In the genomic region with DNA sequence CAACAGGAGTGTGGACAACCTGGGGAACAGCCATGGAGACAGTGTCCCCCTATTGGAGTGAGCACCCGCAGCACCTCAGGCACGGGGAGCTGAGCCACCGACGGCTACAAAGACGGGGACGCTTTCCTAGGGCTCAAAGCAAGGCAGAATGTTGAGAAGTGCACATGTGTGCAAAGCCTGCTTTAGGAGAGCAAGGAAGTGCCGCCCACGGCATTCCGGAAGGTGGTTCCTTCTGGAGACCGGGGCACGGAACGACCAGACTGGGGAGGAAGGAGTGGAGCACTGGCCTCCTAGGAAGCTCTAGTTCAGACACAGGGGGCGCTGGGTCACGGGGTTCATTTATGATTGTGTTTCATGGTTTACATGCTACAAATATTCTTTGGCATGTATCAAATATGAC, we compare ENCODE assay signal across 19 cellular contexts. TPM values are rescaled to one million over a fixed set of nuclear protein-coding genes. Genes with fewer than 3 reads are reported as not detected.
A peak's percentile ranks its signal among the peaks of the same experiment; 100 is the strongest.
DNase-seq lines count a peak whose midpoint lies in the region; TF ChIP-seq lines count a peak whose summit lies in the region.
"Had no signal": no experiment of that assay in that cellular context is flagged by ENCODE, and none has a peak within 500 bp of the region (broad histone marks: within the 10 kb centered on the region; RNA-seq: fewer than 3 reads in every experiment).

No MANE protein-coding gene starts in this region.

- H3K27me3 Mint-ChIP-seq in H9 (ENCODE audit: low read depth) (peaks cover 1% of the 10 kb centered on the region; the same call in 1 of the 2 replicates), nephron progenitor cell (ENCODE audit: low read depth, poor library complexity) (no peaks in the 10 kb centered on the region), osteocyte (ENCODE audit: unreplicated experiment) (no peaks in the 10 kb centered on the region)
- H3K27me3 Mint-ChIP-seq: activated naive CD8-positive, alpha-beta T cell treated with anti-CD3 and anti-CD28 coated beads, Interleukin-2, amount 50 U/mL, for 24 hours had no signal

- no peak overlapping the region for H2BK15ac ChIP-seq in H9 (ENCODE audit: low read depth, low read length)

- WGBS in H9 (ENCODE audit: extremely low coverage, insufficient read length, low lambda C conversion rate): no CpG with 5 or more reads among the region's 14 CpGs
- whole genome bisulfite sequencing in GM23248 (ENCODE audit: low coverage in 1 of 2, low lambda C conversion rate in 2 of 2, missing lambda C conversion rate in 2 of 2), 2 experiments: 94 to 98% methylated on average over 14 of the region's 14 CpGs

- no peak overlapping the region for H3K56ac ChIP-seq in H9 (ENCODE audit: insufficient read length, low read depth, low read length)

- no peaks in the 10 kb centered on the region for H3K36me3 ChIP-seq in BLaER1 treated with 17β-estradiol and CSF1 and Interleukin-3, amounts not matched to agents 10 nM and 100 nM
- H3K36me3 ChIP-seq in GM23248 (ENCODE audit: low read depth): no peaks in the 10 kb centered on the region
- H3K36me3 ChIP-seq: neutrophil had no signal

- H3K14ac ChIP-seq in H9 (ENCODE audit: insufficient read depth, low read length): no peak overlapping the region

- in situ Hi-C loops in GM23248 (cut with MboI): no loop called here

- TF ChIP-seq CTCF in H9 (conservative IDR thresholded peaks at IDR 0.05): 0 out of 3 replicates have a peak, but pooled peaks have one; percentile 10
- no peak for TF ChIP-seq CTCF in nephron progenitor cell (IDR thresholded peaks at IDR 0.05)
- no peak for TF ChIP-seq CTCF in osteocyte (IDR thresholded peaks at IDR 0.05)

- H3K4me1 ChIP-seq in BLaER1 treated with 17β-estradiol and CSF1 and Interleukin-3, amounts not matched to agents 10 nM and 100 nM: peaks cover 22 to 81% (median 77%) of the 10 kb centered on the region in 10 experiments
- H3K4me1 ChIP-seq in H9 (ENCODE audit: insufficient read depth, low read length): peaks cover 3% of the 10 kb centered on the region; the same call in 1 of the 2 replicates
- H3K4me1 ChIP-seq in GM23248 (ENCODE audit: insufficient read depth): peaks cover 18% of the 10 kb centered on the region

- no peak overlapping the region for H2AK5ac ChIP-seq in H9 (ENCODE audit: insufficient read length, low read length)

- DNase-seq in H9 (peak; percentile 31), ecto neural progenitor cell (ENCODE audit: low spot score) (peak; percentile 42), nephron progenitor cell (no peak), GM23248 (no peak), osteocyte (ENCODE audit: extremely low spot score, unreplicated experiment) (no peak), NCI-H774 (lab: John Stamatoyannopoulos, UW) (no peak), DMS53 (lab: John Stamatoyannopoulos, UW) (no peak)
- DNase-seq: activated naive CD8-positive, alpha-beta T cell treated with anti-CD3 and anti-CD28 coated beads, Interleukin-2, amount 50 U/mL, for 24 hours; DMS79 treated with DMSO at 0.1 percent for 48 hours; erythroblast; Karpas-422; NCI-H526; retina; SIG-M5; testis had no signal

- H3K36me3 Mint-ChIP-seq in H9 (ENCODE audit: insufficient read depth in 1 of 3, low read depth in 3 of 3) (peaks cover 0 to 1% (median 0%) of the 10 kb centered on the region in 3 experiments; a peak in 3 of 7 replicates), nephron progenitor cell (ENCODE audit: low read depth) (peaks cover 9% of the 10 kb centered on the region), osteocyte (ENCODE audit: unreplicated experiment) (peaks cover 4% of the 10 kb centered on the region)
- H3K36me3 Mint-ChIP-seq: CD8-positive, alpha-beta T cell; stimulated activated effector memory CD8-positive, alpha-beta T cell treated with anti-CD3 and anti-CD28 coated beads, Interleukin-12 subunit alpha, Interleukin-12 subunit beta, amount 100 ng/mL, for 72 hours had no signal

- peaks cover 2% of the 10 kb centered on the region; the same call in 1 of the 2 replicates for H3K79me2 ChIP-seq in H9 (ENCODE audit: insufficient read depth, low read length)
- H3K79me2 ChIP-seq in GM23248 (ENCODE audit: insufficient read depth): peaks cover 6% of the 10 kb centered on the region; the same call in 1 of the 2 replicates

- H4K8ac ChIP-seq in H9 (replicated peaks; ENCODE audit: insufficient read length, low read depth, low read length): no peak overlapping the region

- H2BK12ac ChIP-seq in H9 (ENCODE audit: insufficient read length, low read depth, low read length): no peak overlapping the region

- H3K23ac ChIP-seq in H9 (ENCODE audit: insufficient read length, low read depth, low read length): no peak overlapping the region

- H3K27ac Mint-ChIP-seq in H9 (peak overlapping the region in 2 of 3 experiments; percentile 34 to 87; a peak in 3 of 7 replicates), nephron progenitor cell (peak overlapping the region; percentile 72), osteocyte (ENCODE audit: unreplicated experiment) (no peak overlapping the region)
- H3K27ac Mint-ChIP-seq: activated naive CD8-positive, alpha-beta T cell treated with anti-CD3 and anti-CD28 coated beads, Interleukin-2, amount 50 U/mL, for 24 hours; CD8-positive, alpha-beta T cell; stimulated activated effector memory CD8-positive, alpha-beta T cell treated with anti-CD3 and anti-CD28 coated beads, Interleukin-12 subunit alpha, Interleukin-12 subunit beta, amount 100 ng/mL, for 72 hours had no signal

- H3F3A ChIP-seq in GM23248 (ENCODE audit: insufficient read depth): peaks cover 13% of the 10 kb centered on the region; the same call in 1 of the 2 replicates

- no peak overlapping the region for H4K91ac ChIP-seq in H9 (ENCODE audit: insufficient read length, low read depth, low read length)

- H2BK5ac ChIP-seq in H9 (ENCODE audit: insufficient read length, low read length): no peak overlapping the region

- H3K4me3 Mint-ChIP-seq in H9 (no peak overlapping the region), nephron progenitor cell (no peak overlapping the region), osteocyte (ENCODE audit: unreplicated experiment) (no peak overlapping the region)
- H3K4me3 Mint-ChIP-seq: activated naive CD8-positive, alpha-beta T cell treated with anti-CD3 and anti-CD28 coated beads, Interleukin-2, amount 50 U/mL, for 24 hours; CD8-positive, alpha-beta T cell; stimulated activated effector memory CD8-positive, alpha-beta T cell treated with anti-CD3 and anti-CD28 coated beads, Interleukin-12 subunit alpha, Interleukin-12 subunit beta, amount 100 ng/mL, for 72 hours had no signal

- peaks cover 0 to 11% (median 2%) of the 10 kb centered on the region in 11 experiments; a peak in 5 of 22 replicates for H3K27me3 ChIP-seq in BLaER1 treated with 17β-estradiol and CSF1 and Interleukin-3, amounts not matched to agents 10 nM and 100 nM
- H3K27me3 ChIP-seq in H9 (ENCODE audit: insufficient read depth, low read length): no peaks in the 10 kb centered on the region
- no peaks in the 10 kb centered on the region for H3K27me3 ChIP-seq in GM23248 (replicated peaks; ENCODE audit: insufficient read depth)
- H3K27me3 ChIP-seq: testis had no signal

- H3K4me1 Mint-ChIP-seq in H9 (peaks cover 18 to 38% of the 10 kb centered on the region in 2 experiments), nephron progenitor cell (peaks cover 76% of the 10 kb centered on the region), osteocyte (ENCODE audit: unreplicated experiment) (peaks cover 42% of the 10 kb centered on the region)
- H3K4me1 Mint-ChIP-seq: stimulated activated effector memory CD8-positive, alpha-beta T cell treated with anti-CD3 and anti-CD28 coated beads, Interleukin-12 subunit alpha, Interleukin-12 subunit beta, amount 100 ng/mL, for 72 hours had no signal

- H2BK120ac ChIP-seq in H9 (ENCODE audit: low read depth, low read length, poor library complexity, severe bottlenecking): no peak overlapping the region

- H3K4me2 ChIP-seq in BLaER1 treated with 17β-estradiol and CSF1 and Interleukin-3, amounts not matched to agents 10 nM and 100 nM: peak overlapping the region; percentile 14 to 59 (median 33); a peak in 20 of 22 replicates
- H3K4me2 ChIP-seq in H9 (ENCODE audit: insufficient read depth, insufficient read length, low read length) (no peak overlapping the region), GM23248 (ENCODE audit: unreplicated experiment) (no peak overlapping the region)

- peaks cover 9% of the 10 kb centered on the region for H3K79me1 ChIP-seq in H9 (ENCODE audit: insufficient read depth, low read depth, low read length, poor library complexity, severe bottlenecking)

- H4K5ac ChIP-seq in H9 (ENCODE audit: insufficient read length, low read depth, low read length): no peak overlapping the region

- no peak overlapping the region for H3T11ph ChIP-seq in H9 (ENCODE audit: low read length)

- H3K9me3 Mint-ChIP-seq in H9 (no peaks in the 10 kb centered on the region), nephron progenitor cell (no peaks in the 10 kb centered on the region), osteocyte (ENCODE audit: unreplicated experiment) (no peaks in the 10 kb centered on the region)
- H3K9me3 Mint-ChIP-seq: activated naive CD8-positive, alpha-beta T cell treated with anti-CD3 and anti-CD28 coated beads, Interleukin-2, amount 50 U/mL, for 24 hours; CD8-positive, alpha-beta T cell; stimulated activated effector memory CD8-positive, alpha-beta T cell treated with anti-CD3 and anti-CD28 coated beads, Interleukin-12 subunit alpha, Interleukin-12 subunit beta, amount 100 ng/mL, for 72 hours had no signal

- H3K4ac ChIP-seq in H9 (ENCODE audit: low read depth, low read length): no peak overlapping the region

- no peak overlapping the region for H3K27ac ChIP-seq in BLaER1 treated with 17β-estradiol and CSF1 and Interleukin-3, amounts not matched to agents 10 nM and 100 nM
- H3K27ac ChIP-seq in H9 (ENCODE audit: insufficient read length, low read depth, low read length): no peak overlapping the region
- H3K27ac ChIP-seq in GM23248: no peak overlapping the region
- H3K27ac ChIP-seq: neutrophil, testis had no signal

- no peak overlapping the region for H3K18ac ChIP-seq in H9 (ENCODE audit: insufficient read length, low read depth, low read length)

- H3K9me2 ChIP-seq in GM23248 (ENCODE audit: insufficient read depth): no peaks in the 10 kb centered on the region

- no peak overlapping the region for H2AFZ ChIP-seq in H9 (ENCODE audit: low read length)
- no peak overlapping the region for H2AFZ ChIP-seq in GM23248

- no peak overlapping the region for H2BK20ac ChIP-seq in H9 (ENCODE audit: low read depth, low read length, poor library complexity, severe bottlenecking)

- H4K20me1 ChIP-seq in BLaER1 treated with 17β-estradiol and CSF1 and Interleukin-3, amounts not matched to agents 10 nM and 100 nM: peaks cover 5 to 73% (median 46%) of the 10 kb centered on the region in 11 experiments; a peak in 17 of 22 replicates
- H4K20me1 ChIP-seq in H9 (ENCODE audit: control insufficient read depth, insufficient read depth, insufficient read length) (no peaks in the 10 kb centered on the region), GM23248 (ENCODE audit: insufficient read depth) (no peaks in the 10 kb centered on the region)

- H3K4me3 ChIP-seq in BLaER1 treated with 17β-estradiol and CSF1 and Interleukin-3, amounts not matched to agents 10 nM and 100 nM: no peak overlapping the region
- H3K4me3 ChIP-seq in GM23248: no peak overlapping the region
- H3K4me3 ChIP-seq: testis had no signal

- H3K23me2 ChIP-seq in H9 (ENCODE audit: insufficient read length, low read depth, low read length, poor library complexity, severe bottlenecking): no peaks in the 10 kb centered on the region

- no peak overlapping the region for H3K9ac ChIP-seq in BLaER1 treated with 17β-estradiol and CSF1 and Interleukin-3, amounts not matched to agents 10 nM and 100 nM
- H3K9ac ChIP-seq in H9 (ENCODE audit: extremely low read depth, insufficient read length, low read length) (no peak overlapping the region), GM23248 (no peak overlapping the region)

- H3K9me3 ChIP-seq in BLaER1 treated with 17β-estradiol and CSF1 and Interleukin-3, amounts not matched to agents 10 nM and 100 nM (replicated peaks in 1 of 11): no peaks in the 10 kb centered on the region
- no peaks in the 10 kb centered on the region for H3K9me3 ChIP-seq in H9 (ENCODE audit: control insufficient read depth, low read depth, low read length)
- no peaks in the 10 kb centered on the region for H3K9me3 ChIP-seq in GM23248 (ENCODE audit: low read depth)
- H3K9me3 ChIP-seq: neutrophil, testis had no signal

RNA-seq across cellular contexts. Expression of a gene that starts 52.2 kb away (rescaled TPM):
- total RNA-seq in H9 (2021) (82.7 and 85.8 TPM in 2 replicates), osteocyte (45.2 and 45.9 TPM in 2 replicates)
- total RNA-seq in GM23248 (2014; rRNA removed; shearing (Covaris generic)): 22.4 and 26.9 TPM in 2 replicates
- 8.1 and 9.2 TPM in 2 replicates for polyA plus RNA-seq in GM23248 (2016; fragmentation: Nextera tagmentation; extraction: Ambion mirVana)

RNA-seq across cellular contexts. Expression of a gene that starts 53.0 kb away (rescaled TPM):
- total RNA-seq in H9 (2021) (7.8 and 8.9 TPM in 2 replicates), osteocyte (9.5 and 10.5 TPM in 2 replicates)
- 2.9 and 3.0 TPM in 2 replicates for total RNA-seq in GM23248 (2014; rRNA removed; shearing (Covaris generic))
- 2.3 and 2.4 TPM in 2 replicates for polyA plus RNA-seq in GM23248 (2016; fragmentation: Nextera tagmentation; extraction: Ambion mirVana)

Comparison
In these comparisons a context has a peak if more than half of its experiments do, and no peak if none do; other contexts are left out.
1. H3K4me2 ChIP-seq: peak in BLaER1 treated with 17β-estradiol and CSF1 and Interleukin-3, amounts not matched to agents 10 nM and 100 nM (11 of 11); none in H9 (single experiment) and GM23248 (single experiment).
2. DNase-seq: peak in H9 (single experiment) and ecto neural progenitor cell (single experiment); none in nephron progenitor cell (single experiment), GM23248 (single experiment), osteocyte (single experiment), NCI-H774 (single experiment) and DMS53 (single experiment).